In the genomic region with DNA sequence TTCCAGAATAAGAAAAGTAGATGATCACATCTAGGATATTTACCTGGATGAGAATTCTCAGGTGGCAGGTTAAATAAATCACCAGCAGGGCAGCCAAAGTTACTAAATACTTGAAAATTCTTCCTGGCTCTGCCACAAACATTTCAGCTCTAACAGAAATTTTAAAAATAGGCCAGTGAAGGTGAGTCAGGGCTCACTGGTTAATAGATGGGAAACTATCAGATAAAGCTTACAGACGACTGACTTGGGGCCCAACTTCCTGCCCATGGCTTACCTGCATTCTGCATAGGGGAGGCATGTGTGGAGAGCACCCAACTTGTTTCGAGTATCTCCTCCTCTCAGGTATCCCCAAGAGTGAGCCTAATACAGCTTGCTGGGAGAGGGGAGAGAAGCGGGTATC, we compare ENCODE assay signal across 1 cellular context.
TF ChIP-seq lines count a peak whose summit lies in the region.

No MANE protein-coding gene starts in this region.

TF ChIP-seq in A549, 52 proteins besides CTCF, POLR2A, EP300 and RAD21:
- TF ChIP-seq, protein P1, sequence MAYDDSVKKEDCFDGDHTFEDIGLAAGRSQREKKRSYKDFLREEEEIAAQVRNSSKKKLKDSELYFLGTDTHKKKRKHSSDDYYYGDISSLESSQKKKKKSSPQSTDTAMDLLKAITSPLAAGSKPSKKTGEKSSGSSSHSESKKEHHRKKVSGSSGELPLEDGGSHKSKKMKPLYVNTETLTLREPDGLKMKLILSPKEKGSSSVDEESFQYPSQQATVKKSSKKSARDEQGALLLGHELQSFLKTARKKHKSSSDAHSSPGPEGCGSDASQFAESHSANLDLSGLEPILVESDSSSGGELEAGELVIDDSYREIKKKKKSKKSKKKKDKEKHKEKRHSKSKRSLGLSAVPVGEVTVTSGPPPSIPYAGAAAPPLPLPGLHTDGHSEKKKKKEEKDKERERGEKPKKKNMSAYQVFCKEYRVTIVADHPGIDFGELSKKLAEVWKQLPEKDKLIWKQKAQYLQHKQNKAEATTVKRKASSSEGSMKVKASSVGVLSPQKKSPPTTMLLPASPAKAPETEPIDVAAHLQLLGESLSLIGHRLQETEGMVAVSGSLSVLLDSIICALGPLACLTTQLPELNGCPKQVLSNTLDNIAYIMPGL (CRISPR knock-in tag; IDR thresholded peaks at IDR 0.05; ENCODE audit: borderline replicate concordance): no peak
- TF ChIP-seq NR3C1 (IDR thresholded peaks at IDR 0.05): no peak
- TF ChIP-seq CBX2 (IDR thresholded peaks at IDR 0.05; ENCODE audit: borderline replicate concordance, low read depth): no peak
- no peak for TF ChIP-seq ZNF302 (CRISPR knock-in tag; IDR thresholded peaks at IDR 0.05)
- TF ChIP-seq, protein P2, sequence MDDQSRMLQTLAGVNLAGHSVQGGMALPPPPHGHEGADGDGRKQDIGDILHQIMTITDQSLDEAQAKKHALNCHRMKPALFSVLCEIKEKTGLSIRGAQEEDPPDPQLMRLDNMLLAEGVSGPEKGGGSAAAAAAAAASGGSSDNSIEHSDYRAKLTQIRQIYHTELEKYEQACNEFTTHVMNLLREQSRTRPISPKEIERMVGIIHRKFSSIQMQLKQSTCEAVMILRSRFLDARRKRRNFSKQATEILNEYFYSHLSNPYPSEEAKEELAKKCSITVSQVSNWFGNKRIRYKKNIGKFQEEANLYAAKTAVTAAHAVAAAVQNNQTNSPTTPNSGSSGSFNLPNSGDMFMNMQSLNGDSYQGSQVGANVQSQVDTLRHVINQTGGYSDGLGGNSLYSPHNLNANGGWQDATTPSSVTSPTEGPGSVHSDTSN (IDR thresholded peaks at IDR 0.05): no peak
- no peak for TF ChIP-seq NFE2L2 (conservative IDR thresholded peaks at IDR 0.05; ENCODE audit: low read length)
